ENCODE assay signal across 15 cellular contexts in the genomic region with DNA sequence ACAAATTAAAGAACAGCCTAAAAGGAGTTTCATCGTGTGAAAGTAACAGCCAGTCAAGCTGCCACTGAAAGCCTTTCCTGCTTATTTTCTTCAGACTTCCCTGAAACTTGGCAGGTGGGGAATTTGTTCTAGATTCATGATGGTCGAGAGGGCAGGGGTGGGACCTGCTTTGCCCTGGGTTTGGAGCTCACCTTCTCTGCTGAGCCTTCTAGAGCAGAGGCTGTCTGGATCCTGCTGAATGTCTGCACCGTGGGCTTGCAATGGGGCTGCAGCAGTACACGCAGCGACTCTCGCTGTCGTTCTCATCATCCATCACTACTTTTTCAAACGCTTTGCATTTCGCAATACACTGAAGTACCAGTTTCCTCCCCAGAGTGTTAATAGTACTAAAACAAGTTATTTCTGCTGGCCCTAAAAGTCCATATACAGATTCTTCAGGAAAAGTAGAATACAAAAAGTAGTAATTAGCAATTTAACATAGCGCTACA. TPM values are rescaled to one million over a fixed set of nuclear protein-coding genes. Genes with fewer than 3 reads are reported as not detected.
A peak's percentile ranks its signal among the peaks of the same experiment; 100 is the strongest.
DNase-seq lines count a peak whose midpoint lies in the region; ATAC-seq and TF ChIP-seq lines count a peak whose summit lies in the region.
"Had no signal": no experiment of that assay in that cellular context is flagged by ENCODE, and none has a peak within 500 bp of the region (broad histone marks: within the 10 kb centered on the region; RNA-seq: fewer than 3 reads in every experiment).

No MANE protein-coding gene starts in this region.

- peaks cover 17 to 21% (median 18%) of the 10 kb centered on the region in 3 donors for H3K4me1 Mint-ChIP-seq in CD8-positive, alpha-beta memory T cell
- H3K4me1 Mint-ChIP-seq in activated B cell treated with CpG ODN at 0.5 μM for 24 hours (peaks cover 14% of the 10 kb centered on the region), immature natural killer cell (peaks cover 18% of the 10 kb centered on the region in 2 donors)

- DNase-seq in CD8-positive, alpha-beta memory T cell = no peak
- DNase-seq in activated B cell treated with CpG ODN at 0.5 μM for 24 hours (no peak), immature natural killer cell (no peak), posterior vena cava (ENCODE audit: low spot score) (peak; percentile 66), KBM-7 (no peak), vagina (ENCODE audit: extremely low spot score in 2 of 2) (no peak), dermis blood vessel endothelial cell (no peak), foreskin fibroblast (no peak)
- DNase-seq: anterior cingulate cortex, H7, left ventricle myocardium superior, NCI-H2029 treated with DMSO at 0.1 percent for 48 hours, NCI-H510A, SHP77 had no signal

- POLR2A ChIA-PET in CD8-positive, alpha-beta memory T cell (lab: Charles Lee) = no interaction called here
- POLR2A ChIA-PET in activated B cell treated with CpG ODN at 0.5 μM for 24 hours (lab: Charles Lee) = interaction anchor here (3.4 kb wide), 1 partner anchor 11 kb away, joined by 12 read pairs; no protein-coding TSS in a partner anchor

- H3K27ac ChIP-seq in CD8-positive, alpha-beta memory T cell (ENCODE audit: low read depth, low read length) = no peak overlapping the region
- no peak overlapping the region for H3K27ac ChIP-seq in vagina

- H3K4me3 ChIP-seq in CD8-positive, alpha-beta memory T cell (ENCODE audit: low read length) = no peak overlapping the region
- H3K4me3 ChIP-seq in vagina (no peak overlapping the region), foreskin fibroblast (ENCODE audit: low read depth in 1 of 2, low read length in 2 of 2) (no peak overlapping the region)

- CTCF ChIA-PET in CD8-positive, alpha-beta memory T cell (lab: Charles Lee) = interaction anchor here (1.3 kb wide), 1 partner anchor 9 kb away, joined by 4 read pairs; no protein-coding TSS in a partner anchor
- CTCF ChIA-PET in activated B cell treated with CpG ODN at 0.5 μM for 24 hours (lab: Charles Lee) = interaction anchor here (1.6 to 4.5 kb wide), 2 partner anchors 18 to 478 kb away, joined by 4 to 12 read pairs; no protein-coding TSS in a partner anchor

- H3K9me3 Mint-ChIP-seq in CD8-positive, alpha-beta memory T cell = no peaks in the 10 kb centered on the region
- no peaks in the 10 kb centered on the region for H3K9me3 Mint-ChIP-seq in activated B cell treated with CpG ODN at 0.5 μM for 24 hours
- peaks cover 0 to 1% (median 0%) of the 10 kb centered on the region in 6 donors for H3K9me3 Mint-ChIP-seq in immature natural killer cell
- H3K9me3 Mint-ChIP-seq: T-helper 1 cell treated with Interleukin-12 subunit alpha and Interleukin-12 subunit beta and Interleukin-4 antibody, amounts not matched to agents 30 μg/mL and 1 μg/mL, for 36 hours had no signal

- H3K9me3 ChIP-seq in CD8-positive, alpha-beta memory T cell (ENCODE audit: low read length) = no peaks in the 10 kb centered on the region
- no peaks in the 10 kb centered on the region for H3K9me3 ChIP-seq in vagina

- TF ChIP-seq CTCF in activated B cell treated with CpG ODN at 0.5 μM for 24 hours (IDR thresholded peaks at IDR 0.05) (no peak), vagina (IDR thresholded peaks at IDR 0.05) (no peak), foreskin fibroblast (IDR thresholded peaks at IDR 0.05; ENCODE audit: low read depth, low read length) (no peak)

- in situ Hi-C loops in KBM-7 (cut with MboI; ENCODE audit: low pct_unique_long_range_greater_than_20kb, low sequenced_read_pairs) = no loop called here

- intact Hi-C loops in activated B cell treated with CpG ODN at 0.5 μM for 24 hours (cut with micrococcal nuclease) (loop anchor here (5.0 to 10.0 kb wide), 4 partner anchors 41 to 1609 kb away; no protein-coding TSS in a partner anchor), posterior vena cava (cut with DNase I) (loop anchor here in 1 of 2 donors (10.0 kb wide), 1 partner anchor 219 kb away; no protein-coding TSS in a partner anchor), vagina (cut with DNase I) (no loop called here)

- no peak for ATAC-seq in activated B cell treated with CpG ODN at 0.5 μM for 24 hours (ENCODE audit: low read depth)

- no peak overlapping the region for H3K27ac Mint-ChIP-seq in CD8-positive, alpha-beta memory T cell
- H3K27ac Mint-ChIP-seq in activated B cell treated with CpG ODN at 0.5 μM for 24 hours (no peak overlapping the region), immature natural killer cell (no peak overlapping the region)
- H3K27ac Mint-ChIP-seq: T-helper 1 cell treated with Interleukin-12 subunit alpha and Interleukin-12 subunit beta and Interleukin-4 antibody, amounts not matched to agents 30 μg/mL and 1 μg/mL, for 36 hours had no signal

- no peaks in the 10 kb centered on the region for H3K36me3 ChIP-seq in CD8-positive, alpha-beta memory T cell (ENCODE audit: insufficient read depth, low read length)
- no peaks in the 10 kb centered on the region for H3K36me3 ChIP-seq in vagina

- TF ChIP-seq POLR2A in vagina (IDR thresholded peaks at IDR 0.05) = no peak

- H3K4me3 Mint-ChIP-seq in CD8-positive, alpha-beta memory T cell = peak overlapping the region in 6 of 7 donors; percentile 9 to 76 (median 43)
- H3K4me3 Mint-ChIP-seq in activated B cell treated with CpG ODN at 0.5 μM for 24 hours (peak overlapping the region; percentile 12), immature natural killer cell (peak overlapping the region in 4 of 5 donors; percentile 5 to 85 (median 75))

- H3K27me3 Mint-ChIP-seq in CD8-positive, alpha-beta memory T cell = peaks cover 58 to 84% of the 10 kb centered on the region in 2 donors
- H3K27me3 Mint-ChIP-seq in activated B cell treated with CpG ODN at 0.5 μM for 24 hours (peaks cover 65% of the 10 kb centered on the region), immature natural killer cell (ENCODE audit: low read depth in 3 of 3) (peaks cover 13 to 26% (median 19%) of the 10 kb centered on the region in 3 donors)

- H3K27me3 ChIP-seq in CD8-positive, alpha-beta memory T cell (ENCODE audit: insufficient read depth, low read length, poor library complexity, severe bottlenecking) = peaks cover 20% of the 10 kb centered on the region
- H3K27me3 ChIP-seq in vagina = no peaks in the 10 kb centered on the region

- peaks cover 5 to 27% (median 18%) of the 10 kb centered on the region in 3 donors for H3K36me3 Mint-ChIP-seq in CD8-positive, alpha-beta memory T cell
- H3K36me3 Mint-ChIP-seq in activated B cell treated with CpG ODN at 0.5 μM for 24 hours (ENCODE audit: low read depth) (peaks cover 8% of the 10 kb centered on the region), immature natural killer cell (peaks cover 25 to 33% (median 26%) of the 10 kb centered on the region in 3 donors)

- peaks cover 7% of the 10 kb centered on the region for H3K4me1 ChIP-seq in CD8-positive, alpha-beta memory T cell (ENCODE audit: insufficient read depth, low read length)
- H3K4me1 ChIP-seq in vagina = peaks cover 16% of the 10 kb centered on the region

RNA-seq across cellular contexts. Expression of gene FOXC1, which starts 16.3 kb away (rescaled TPM):
- total RNA-seq in CD8-positive, alpha-beta memory T cell = not detected
- polyA plus RNA-seq in CD8-positive, alpha-beta memory T cell = not detected
- total RNA-seq in activated B cell treated with CpG ODN at 0.5 μM for 24 hours = 1.00 and 1.1 TPM in 2 replicates
- under 1 TPM in 1 of 3 donors, not detected in 2; 0.22 TPM for polyA plus RNA-seq in immature natural killer cell
- total RNA-seq in posterior vena cava = 10 to 100 TPM; 27.6 to 33.5 TPM
- 9.8 TPM for total RNA-seq in vagina
- 8.3 and 12.1 TPM in 2 replicates for total RNA-seq in dermis blood vessel endothelial cell

Comparison
In these comparisons a context has a peak if more than half of its experiments do, and no peak if none do; other contexts are left out.
1. H3K4me3 Mint-ChIP-seq: peak in every context shown above with its lines; median percentile 75 in immature natural killer cell; 43 in CD8-positive, alpha-beta memory T cell; 12 in activated B cell treated with CpG ODN at 0.5 μM for 24 hours.